ENCODE assay signal across 9 cellular contexts in genomic region chr5:135829681-135830383, GRCh38. TPM values are rescaled to one million over a fixed set of nuclear protein-coding genes. Genes with fewer than 3 reads are reported as not detected.
DNase-seq lines count a peak whose midpoint lies in the region; ATAC-seq and TF ChIP-seq lines count a peak whose summit lies in the region.
"Had no signal": no experiment of that assay in that cellular context is flagged by ENCODE, and none has a peak within 500 bp of the region (broad histone marks: within the 10 kb centered on the region; RNA-seq: fewer than 3 reads in every experiment).

No MANE protein-coding gene starts in this region.

- CTCF ChIA-PET in Caco-2 (lab: Charles Lee) = interaction anchor here (0.8 to 2.3 kb wide), 8 partner anchors 9 to 276 kb away, joined by 3 to 28 read pairs (median 4); no protein-coding TSS in a partner anchor

- no peak overlapping the region for H3K4me2 ChIP-seq in GM23338

- H3K36me3 Mint-ChIP-seq in Caco-2 (ENCODE audit: insufficient read depth, unreplicated experiment) (no peaks in the 10 kb centered on the region), GM23338 (ENCODE audit: low read depth) (no peaks in the 10 kb centered on the region; the same call in 2 of the 3 replicates)

- H3K36me3 ChIP-seq in Caco-2 (ENCODE audit: control insufficient read depth, insufficient read depth, low read length) (no peaks in the 10 kb centered on the region), GM23338 (ENCODE audit: insufficient read depth) (no peaks in the 10 kb centered on the region)
- H3K36me3 ChIP-seq: neutrophil had no signal

- H3K4me3 ChIP-seq in Caco-2 (ENCODE audit: low read depth, low read length) (no peak overlapping the region), GM23338 (no peak overlapping the region)

- H3K9me2 ChIP-seq in GM23338 (ENCODE audit: insufficient read depth) = no peaks in the 10 kb centered on the region

- H3K27ac Mint-ChIP-seq in Caco-2 (ENCODE audit: unreplicated experiment) (no peak overlapping the region), GM23338 (no peak overlapping the region)

- peak overlapping the region; percentile 52; the same call in 1 of the 2 replicates for H2AFZ ChIP-seq in GM23338

- H3K27ac ChIP-seq in GM23338 (ENCODE audit: low read depth) = no peak overlapping the region
- H3K27ac ChIP-seq: neutrophil had no signal

- ATAC-seq in GM23338 (peak; percentile 20), GM21786 (IDR thresholded peaks at IDR 0.05; ENCODE audit: unreplicated experiment) (no peak), HG03097 (IDR thresholded peaks at IDR 0.05; ENCODE audit: low FRiP score, unreplicated experiment) (no peak)

- BruUV-seq in Caco-2 (replicated peaks; lab: Mats Ljungman, UMichigan) = no TSS peak

- POLR2A ChIA-PET in Caco-2 (lab: Charles Lee) = no interaction called here

- DNase-seq in Caco-2 (peak; percentile 63 to 75), GM23338 (ENCODE audit: low spot score) (peak; percentile 82), NCI-H226 (peak; percentile 54), germinal center (ENCODE audit: low spot score) (peak; percentile 50), posterior cingulate gyrus (peak; percentile 67 to 97 (median 84))
- DNase-seq in activated CD8-positive, alpha-beta memory T cell treated with anti-CD3 and anti-CD28 coated beads, Interleukin-2, amount 50 U/mL, for 48 hours = peak; percentile 84

- H3K27me3 Mint-ChIP-seq in Caco-2 (ENCODE audit: insufficient read depth, unreplicated experiment) (peaks cover 39% of the 10 kb centered on the region), GM23338 (ENCODE audit: insufficient read depth, low read depth, poor library complexity) (peaks cover 52% of the 10 kb centered on the region)

- H3K27me3 ChIP-seq in Caco-2 (replicated peaks; ENCODE audit: control insufficient read depth, insufficient read depth, low read length) = peaks cover 5% of the 10 kb centered on the region; the same call in 1 of the 2 replicates
- H3K27me3 ChIP-seq in GM23338 (ENCODE audit: insufficient read depth) = peaks cover 24% of the 10 kb centered on the region

- TF ChIP-seq CTCF in Caco-2 (IDR thresholded peaks at IDR 0.05; ENCODE audit: insufficient read depth in 1 of 2, low read depth in 1 of 2, low read length in 1 of 2, severe bottlenecking in 1 of 2, unreplicated experiment in 1 of 2) (peak; percentile 86 to 93), GM23338 (conservative IDR thresholded peaks at IDR 0.05; ENCODE audit: low read depth in 2 of 2) (peak; percentile 85 to 90)

- no peaks in the 10 kb centered on the region for H3K4me1 ChIP-seq in Caco-2
- H3K4me1 ChIP-seq in GM23338 (ENCODE audit: insufficient read depth) = no peaks in the 10 kb centered on the region

- no peaks in the 10 kb centered on the region for H3K79me2 ChIP-seq in GM23338 (replicated peaks; ENCODE audit: insufficient read depth)

- H3F3A ChIP-seq in GM23338 (replicated peaks; ENCODE audit: low read depth) = no peaks in the 10 kb centered on the region

- H4K20me1 ChIP-seq in GM23338 (replicated peaks; ENCODE audit: insufficient read depth) = no peaks in the 10 kb centered on the region

- no peaks in the 10 kb centered on the region for H3K9me3 ChIP-seq in Caco-2
- H3K9me3 ChIP-seq: neutrophil had no signal

- H3K4me1 Mint-ChIP-seq in Caco-2 (ENCODE audit: low read depth, unreplicated experiment) = peaks cover 7% of the 10 kb centered on the region
- 0 out of 3 replicates have a peak, but pooled peaks cover 4% of the 10 kb centered on the region for H3K4me1 Mint-ChIP-seq in GM23338

- intact Hi-C loops in Caco-2 (cut with micrococcal nuclease; ENCODE audit: unreplicated experiment) (loop anchor here (1.0 to 2.0 kb wide), 5 partner anchors 101 to 368 kb away; no protein-coding TSS in a partner anchor), posterior cingulate gyrus (cut with DNase I) (loop anchor here (2.0 to 5.0 kb wide), 3 partner anchors 52 to 363 kb away; no protein-coding TSS in a partner anchor)

- H3K4me3 Mint-ChIP-seq in Caco-2 (ENCODE audit: unreplicated experiment) (no peak overlapping the region), GM23338 (no peak overlapping the region)

- H3K9me3 Mint-ChIP-seq in Caco-2 (ENCODE audit: unreplicated experiment) (no peaks in the 10 kb centered on the region), GM23338 (no peaks in the 10 kb centered on the region)

TF ChIP-seq in GM23338, 12 proteins besides CTCF, POLR2A, EP300 and RAD21 (continues in another document):
- TF ChIP-seq ZNF331 (CRISPR knock-in tag; IDR thresholded peaks at IDR 0.05; ENCODE audit: low read depth) (no peak), EZH2phosphoT487 (IDR thresholded peaks at IDR 0.05; ENCODE audit: unreplicated experiment) (no peak), ZNF114 (CRISPR knock-in tag; IDR thresholded peaks at IDR 0.05) (no peak), CREB1 (CRISPR knock-in tag; IDR thresholded peaks at IDR 0.05; ENCODE audit: low read depth) (no peak), POLR2AphosphoS5 (IDR thresholded peaks at IDR 0.05; ENCODE audit: low read depth) (no peak), NANOG (IDR thresholded peaks at IDR 0.05; ENCODE audit: borderline replicate concordance) (no peak), ZNF462 (CRISPR knock-in tag; IDR thresholded peaks at IDR 0.05) (no peak), EZH2 (IDR thresholded peaks at IDR 0.05; ENCODE audit: low read depth, unreplicated experiment) (no peak), JUNB (IDR thresholded peaks at IDR 0.05; ENCODE audit: unreplicated experiment) (no peak), STAT1 (IDR thresholded peaks at IDR 0.05; ENCODE audit: unreplicated experiment) (no peak)
- TF ChIP-seq, protein P1, sequence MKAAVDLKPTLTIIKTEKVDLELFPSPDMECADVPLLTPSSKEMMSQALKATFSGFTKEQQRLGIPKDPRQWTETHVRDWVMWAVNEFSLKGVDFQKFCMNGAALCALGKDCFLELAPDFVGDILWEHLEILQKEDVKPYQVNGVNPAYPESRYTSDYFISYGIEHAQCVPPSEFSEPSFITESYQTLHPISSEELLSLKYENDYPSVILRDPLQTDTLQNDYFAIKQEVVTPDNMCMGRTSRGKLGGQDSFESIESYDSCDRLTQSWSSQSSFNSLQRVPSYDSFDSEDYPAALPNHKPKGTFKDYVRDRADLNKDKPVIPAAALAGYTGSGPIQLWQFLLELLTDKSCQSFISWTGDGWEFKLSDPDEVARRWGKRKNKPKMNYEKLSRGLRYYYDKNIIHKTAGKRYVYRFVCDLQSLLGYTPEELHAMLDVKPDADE (IDR thresholded peaks at IDR 0.05) = no peak

RNA-seq across cellular contexts. Expression of gene SLC25A48, which starts 4.6 kb away (rescaled TPM):
- 1.6 and 3.2 TPM in 2 replicates for total RNA-seq in Caco-2 (2022)
- 1.4 and 1.5 TPM in 2 replicates for total RNA-seq in GM23338 (2014; rRNA removed; shearing (Covaris generic))
- polyA plus RNA-seq in GM23338 (2016; fragmentation: Nextera tagmentation; extraction: Ambion mirVana) = 1.1 TPM in 2 replicates
